Comparison of ENCODE assay signal across 11 cellular contexts in the genomic region with DNA sequence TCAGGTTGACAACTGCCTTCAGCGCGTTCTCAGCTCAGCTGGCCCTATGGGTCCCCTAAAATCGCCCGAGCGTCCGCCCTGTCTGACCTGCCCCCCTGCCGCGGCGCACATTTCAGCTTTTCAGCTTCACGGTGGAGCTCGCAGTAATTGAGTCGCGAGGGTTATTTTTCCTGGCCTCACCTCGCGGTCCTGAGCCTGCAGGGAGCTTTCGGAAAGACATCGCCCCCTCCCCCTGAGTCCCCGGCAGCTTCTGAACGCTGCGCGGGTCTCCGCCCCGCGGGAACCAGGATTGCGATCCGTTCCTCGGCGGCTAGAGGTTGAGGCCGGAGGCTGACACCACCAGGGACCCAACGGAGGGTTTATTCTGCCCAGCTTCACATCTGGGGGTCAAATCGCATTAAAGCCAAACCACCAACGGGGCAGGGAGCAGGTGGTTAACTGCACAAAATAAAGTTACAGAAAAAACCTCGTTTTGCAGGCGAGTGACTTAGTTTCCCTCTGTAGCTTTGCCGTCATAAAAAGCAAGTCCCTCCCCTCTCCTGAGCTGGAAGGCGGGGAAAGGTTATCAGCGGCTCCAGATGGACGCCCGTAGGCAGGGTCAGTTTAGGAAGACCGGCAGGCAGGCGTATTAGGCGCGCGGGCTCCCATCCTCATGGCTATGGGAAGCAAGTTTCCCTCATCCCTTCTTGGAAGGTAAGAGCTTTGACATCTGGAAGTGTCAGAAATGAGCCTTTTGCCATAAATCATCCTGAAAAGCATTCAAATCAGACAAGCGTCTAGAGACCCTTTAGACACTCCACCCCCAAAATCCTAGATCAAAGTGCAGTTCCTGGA. TPM values are rescaled to one million over a fixed set of nuclear protein-coding genes. Genes with fewer than 3 reads are reported as not detected.
DNase-seq lines count a peak whose midpoint lies in the region; ATAC-seq, FAIRE-seq and TF ChIP-seq lines count a peak whose summit lies in the region.
"Had no signal": no experiment of that assay in that cellular context is flagged by ENCODE, and none has a peak within 500 bp of the region (broad histone marks: within the 10 kb centered on the region; RNA-seq: fewer than 3 reads in every experiment).

No MANE protein-coding gene starts in this region.

- no peak overlapping the region for H3K27ac Mint-ChIP-seq in glutamatergic neuron (ENCODE audit: unreplicated experiment)

- DNase-seq in GM12892 (ENCODE audit: insufficient read length) (no peak), RWPE2 (ENCODE audit: low spot score) (no peak), glutamatergic neuron (peak; percentile 47), posterior vena cava (ENCODE audit: low spot score) (peak; percentile 70), kidney (no peak)
- DNase-seq in activated effector memory CD4-positive, alpha-beta T cell treated with anti-CD3 and anti-CD28 coated beads, Interleukin-2, amount 50 U/mL, for 16 hours, result no peak
- DNase-seq in activated CD8-positive, alpha-beta memory T cell treated with anti-CD3 and anti-CD28 coated beads for 24 hours, result no peak
- DNase-seq in activated CD8-positive, alpha-beta memory T cell treated with anti-CD3 and anti-CD28 coated beads, Interleukin-2, amount 50 U/mL, for 4 hours, result no peak
- DNase-seq: naive thymus-derived CD4-positive, alpha-beta T cell had no signal

- ATAC-seq in RWPE2 (ENCODE audit: low read depth), result peak; percentile 13; the same call in 1 of the 3 replicates
- ATAC-seq: naive thymus-derived CD4-positive, alpha-beta T cell had no signal

- H3K4me3 ChIP-seq in RWPE2 (ENCODE audit: severe bottlenecking) (peak overlapping the region; percentile 15), kidney (ENCODE audit: low read length in 2 of 2) (peak overlapping the region in 1 of 2 donors; percentile 60)

- intact Hi-C loops in posterior vena cava (cut with DNase I), result no loop called here
- intact Hi-C loops in kidney (cut with DNase I), result no loop called here

- peaks cover 77% of the 10 kb centered on the region for H3K27me3 ChIP-seq in RWPE2 (ENCODE audit: insufficient read depth, poor library complexity, severe bottlenecking)

- H3K27me3 Mint-ChIP-seq in glutamatergic neuron (ENCODE audit: unreplicated experiment), result peaks cover 54% of the 10 kb centered on the region

- no peak overlapping the region for H3K9ac ChIP-seq in kidney (ENCODE audit: low read length in 2 of 2)

- peaks cover 24% of the 10 kb centered on the region for H3K4me1 Mint-ChIP-seq in glutamatergic neuron (ENCODE audit: low read depth, unreplicated experiment)

- TF ChIP-seq CTCF in RWPE2 (IDR thresholded peaks at IDR 0.05; ENCODE audit: poor library complexity, severe bottlenecking), result no peak
- TF ChIP-seq CTCF in glutamatergic neuron (IDR thresholded peaks at IDR 0.05; ENCODE audit: partially characterized antibody, unreplicated experiment), result no peak
- no peak for TF ChIP-seq CTCF in kidney (IDR thresholded peaks at IDR 0.05; ENCODE audit: borderline replicate concordance, extremely low read depth, insufficient read depth)

- H3K36me3 ChIP-seq in RWPE2 (ENCODE audit: low read depth) (no peaks in the 10 kb centered on the region), kidney (ENCODE audit: control insufficient read depth in 1 of 2, insufficient read depth in 2 of 2, low read length in 2 of 2) (no peaks in the 10 kb centered on the region)

- no peaks in the 10 kb centered on the region for H3K4me1 ChIP-seq in RWPE2 (ENCODE audit: insufficient read depth, poor library complexity, severe bottlenecking)
- H3K4me1 ChIP-seq in kidney (ENCODE audit: control insufficient read depth in 1 of 2, insufficient read depth in 1 of 2, low read depth in 1 of 2, low read length in 2 of 2), result peaks cover 0 to 6% of the 10 kb centered on the region in 2 donors

- H3K9me3 Mint-ChIP-seq in glutamatergic neuron (ENCODE audit: unreplicated experiment), result peaks cover 8% of the 10 kb centered on the region

- no peak overlapping the region for H3K27ac ChIP-seq in RWPE2 (ENCODE audit: poor library complexity, severe bottlenecking)
- H3K27ac ChIP-seq in kidney (ENCODE audit: low read depth in 2 of 2, low read length in 2 of 2), result no peak overlapping the region

- peak overlapping the region; percentile 81 for H3K4me3 Mint-ChIP-seq in glutamatergic neuron (ENCODE audit: unreplicated experiment)

- peak; percentile 48 for FAIRE-seq in GM12892 (lab: Jason Lieb, UNC)
- FAIRE-seq in kidney (lab: Jason Lieb, UNC), result no peak

- no peaks in the 10 kb centered on the region for H3K36me3 Mint-ChIP-seq in glutamatergic neuron (ENCODE audit: unreplicated experiment)

- H3K9me3 ChIP-seq in RWPE2 (ENCODE audit: severe bottlenecking) (no peaks in the 10 kb centered on the region), kidney (ENCODE audit: control insufficient read depth in 1 of 2, low read length in 2 of 2) (no peaks in the 10 kb centered on the region)

- no peak for TF ChIP-seq POLR2A in GM12892 (IDR thresholded peaks at IDR 0.05; ENCODE audit: low read depth, low read length)

RNA-seq across cellular contexts. Expression of a gene that starts 10.9 kb away (rescaled TPM):
- not detected for polyA plus RNA-seq in GM12892 (2012; ENCODE audit: missing spikeins)
- not detected for total RNA-seq in glutamatergic neuron (ENCODE audit: unreplicated experiment)
- 1 to 10 TPM; 2.0 to 5.0 TPM for total RNA-seq in posterior vena cava
- total RNA-seq in kidney, result 1.3 TPM
- 1.7 TPM for polyA plus RNA-seq in kidney (ENCODE audit: insufficient read depth, low read depth, low replicate concordance)
- total RNA-seq: dermis microvascular lymphatic vessel endothelial cell had no signal
- polyA plus RNA-seq: naive thymus-derived CD4-positive, alpha-beta T cell had no signal

RNA-seq across cellular contexts. Expression of a gene that starts 38.7 kb away (rescaled TPM):
- polyA plus RNA-seq in GM12892 (2012; ENCODE audit: missing spikeins), result not detected
- 0.96 TPM for total RNA-seq in glutamatergic neuron (ENCODE audit: unreplicated experiment)
- total RNA-seq in posterior vena cava, result not detected
- total RNA-seq in kidney, result not detected
- polyA plus RNA-seq in kidney (ENCODE audit: insufficient read depth, low read depth, low replicate concordance), result not detected
- total RNA-seq: Daoy; dermis microvascular lymphatic vessel endothelial cell; naive thymus-derived CD4-positive, alpha-beta T cell had no signal
- polyA plus RNA-seq: naive thymus-derived CD4-positive, alpha-beta T cell had no signal

Comparison
In these comparisons a context has a peak if more than half of its experiments do, and no peak if none do; other contexts are left out.
1. DNase-seq: peak in glutamatergic neuron (single experiment) and posterior vena cava (single experiment); none in GM12892 (single experiment), RWPE2 (single experiment), activated effector memory CD4-positive, alpha-beta T cell treated with anti-CD3 and anti-CD28 coated beads, Interleukin-2, amount 50 U/mL, for 16 hours (single experiment), activated CD8-positive, alpha-beta memory T cell treated with anti-CD3 and anti-CD28 coated beads for 24 hours (single experiment), kidney (single experiment) and activated CD8-positive, alpha-beta memory T cell treated with anti-CD3 and anti-CD28 coated beads, Interleukin-2, amount 50 U/mL, for 4 hours (single experiment).